Comparison of ENCODE assay signal across 1 cellular context in genomic region chr3:14261229-14261628, GRCh38.
A peak's percentile ranks its signal among the peaks of the same experiment; 100 is the strongest.
TF ChIP-seq lines count a peak whose summit lies in the region.

No MANE protein-coding gene starts in this region.

TF ChIP-seq in K562, 482 proteins besides CTCF, POLR2A, EP300 and RAD21 (continued from another document and continues in another):
- TF ChIP-seq ZNF395 (CRISPR knock-in tag; IDR thresholded peaks at IDR 0.05) (no peak), ZBTB7A (IDR thresholded peaks at IDR 0.05; ENCODE audit: borderline replicate concordance, control insufficient read depth, low read depth, low read length) (peak; percentile 80), IRF9 (tag; IDR thresholded peaks at IDR 0.05) (no peak), ZNF695 (CRISPR knock-in tag; IDR thresholded peaks at IDR 0.05) (no peak), RBBP5 (IDR thresholded peaks at IDR 0.05; ENCODE audit: borderline replicate concordance, insufficient read depth, low read length, poor library complexity, severe bottlenecking) (no peak), MTA3 (IDR thresholded peaks at IDR 0.05; ENCODE audit: borderline replicate concordance) (peak; percentile 39; the same call in 1 of the 2 replicates), MAFG (tag; conservative IDR thresholded peaks at IDR 0.05) (no peak), CREB1 (IDR thresholded peaks at IDR 0.05) (0 out of 2 replicates have a peak, but pooled peaks have one; percentile 15), CREB1 (CRISPR knock-in tag; IDR thresholded peaks at IDR 0.05) (no peak), CAMTA2 (CRISPR knock-in tag; conservative IDR thresholded peaks at IDR 0.05) (no peak), ZNF263 (CRISPR knock-in tag; IDR thresholded peaks at IDR 0.05; ENCODE audit: borderline replicate concordance) (peak; percentile 36; the same call in 1 of the 2 replicates), ZNF431 (CRISPR knock-in tag; IDR thresholded peaks at IDR 0.05) (no peak), NFRKB (IDR thresholded peaks at IDR 0.05; ENCODE audit: low read depth) (no peak), ATF7 (IDR thresholded peaks at IDR 0.05) (0 out of 2 replicates have a peak, but pooled peaks have one; percentile 33), POU5F1 (IDR thresholded peaks at IDR 0.05; ENCODE audit: borderline replicate concordance, low read depth, low read length, partially characterized antibody) (no peak), CHD4 (IDR thresholded peaks at IDR 0.05; ENCODE audit: insufficient read depth, insufficient replicate concordance, low read depth, low read length, poor library complexity, severe bottlenecking) (no peak), TCF3 (CRISPR knock-in tag; IDR thresholded peaks at IDR 0.05) (no peak), ARHGAP35 (IDR thresholded peaks at IDR 0.05; ENCODE audit: partially characterized antibody) (no peak), ARID2 (IDR thresholded peaks at IDR 0.05) (peak; percentile 96), RBM15 (IDR thresholded peaks at IDR 0.05; ENCODE audit: insufficient read depth, low read length) (no peak), YY1 (IDR thresholded peaks at IDR 0.05; ENCODE audit: borderline replicate concordance in 1 of 3, control insufficient read depth in 1 of 3, extremely low read depth in 1 of 3, insufficient read depth in 3 of 3, insufficient read length in 1 of 3, insufficient replicate concordance in 2 of 3, low read depth in 1 of 3, low read length in 2 of 3) (peak in 2 of 3 experiments; percentile 10 to 27), SRSF3 (IDR thresholded peaks at IDR 0.05; ENCODE audit: insufficient read depth, low read length) (no peak), RUNX1 (IDR thresholded peaks at IDR 0.05; ENCODE audit: low read depth) (no peak), L3MBTL2 (IDR thresholded peaks at IDR 0.05) (peak; percentile 27; the same call in 1 of the 2 replicates), SIN3B (IDR thresholded peaks at IDR 0.05; ENCODE audit: low read depth) (no peak), ILK (tag; IDR thresholded peaks at IDR 0.05; ENCODE audit: borderline replicate concordance, low read depth) (no peak), TAF1 (IDR thresholded peaks at IDR 0.05; ENCODE audit: control insufficient read depth, extremely low read depth, insufficient read depth, low read length, severe bottlenecking) (no peak), NR4A1 (CRISPR knock-in tag; IDR thresholded peaks at IDR 0.05) (no peak), NR4A1 (tag; IDR thresholded peaks at IDR 0.05) (no peak), ZNF408 (CRISPR knock-in tag; IDR thresholded peaks at IDR 0.05; ENCODE audit: low read depth) (no peak), ZNF347 (CRISPR knock-in tag; IDR thresholded peaks at IDR 0.05; ENCODE audit: low read depth) (no peak), KDM4B (IDR thresholded peaks at IDR 0.05; ENCODE audit: borderline replicate concordance in 2 of 2, low read depth in 1 of 2) (0 out of 4 replicates have a peak, but pooled peaks of 1 of the 2 experiments have one; percentile 59), NR2C1 (IDR thresholded peaks at IDR 0.05) (peak; percentile 31; the same call in 1 of the 2 replicates), NR2C1 (tag; IDR thresholded peaks at IDR 0.05) (peak; percentile 56; the same call in 1 of the 2 replicates), THRAP3 (IDR thresholded peaks at IDR 0.05; ENCODE audit: borderline replicate concordance) (no peak), DLX4 (CRISPR knock-in tag; IDR thresholded peaks at IDR 0.05) (no peak), ZNF449 (CRISPR knock-in tag; IDR thresholded peaks at IDR 0.05) (no peak), CBFA2T3 (IDR thresholded peaks at IDR 0.05) (no peak), ARID4B (CRISPR knock-in tag; IDR thresholded peaks at IDR 0.05) (no peak), FOXJ2 (tag; IDR thresholded peaks at IDR 0.05) (no peak), ZNF398 (CRISPR knock-in tag; IDR thresholded peaks at IDR 0.05) (no peak), SNAPC5 (CRISPR knock-in tag; IDR thresholded peaks at IDR 0.05) (no peak), CC2D1A (IDR thresholded peaks at IDR 0.05) (peak; percentile 92), ZNF583 (CRISPR knock-in tag; IDR thresholded peaks at IDR 0.05) (no peak), TFAP4 (CRISPR knock-in tag; IDR thresholded peaks at IDR 0.05; ENCODE audit: borderline replicate concordance) (peak; percentile 69; the same call in 1 of the 2 replicates), FOXP1 (CRISPR knock-in tag; IDR thresholded peaks at IDR 0.05) (no peak), CUX1 (CRISPR knock-in tag; IDR thresholded peaks at IDR 0.05) (no peak), EHMT2 (IDR thresholded peaks at IDR 0.05) (no peak)
